ENCODE assay signal across 8 cellular contexts in genomic region chr19:44164673-44165512, GRCh38. TPM values are rescaled to one million over a fixed set of nuclear protein-coding genes. Genes with fewer than 3 reads are reported as not detected.
DNase-seq lines count a peak whose midpoint lies in the region; ATAC-seq and TF ChIP-seq lines count a peak whose summit lies in the region.

ZNF226 (plus strand) TSS chr19:44165100; CDS start chr19:44170081, 4,981 bp downstream.

- DNase-seq in Caki2 (ENCODE audit: low read depth) (peak; percentile 98), HuH-7 (ENCODE audit: low spot score) (peak; percentile 81), activated T-cell treated with anti-CD3 and anti-CD28 coated beads for 24 hours (ENCODE audit: low read depth) (peak; percentile 77), epithelial cell of prostate (ENCODE audit: low read depth, low spot score) (peak; percentile 91), mucosa of descending colon (peak; percentile 82 to 93 (median 90))
- peak; percentile 72 for DNase-seq in stimulated activated CD8-positive, alpha-beta memory T cell treated with anti-CD3 and anti-CD28 coated beads, Interleukin-4, amount 100 ng/mL, for 24 hours (ENCODE audit: low read depth)

- H3K4me3 ChIP-seq in OCI-LY3 (ENCODE audit: low read length): peak within 1 kb of the TSS; percentile 84
- peak within 1 kb of the TSS; percentile 60 for H3K4me3 ChIP-seq in mucosa of descending colon

- peaks cover 38% of the 10 kb centered on the region for H3K36me3 ChIP-seq in OCI-LY3 (replicated peaks; ENCODE audit: low read depth, low read length)
- peaks cover 6% of the 10 kb centered on the region for H3K36me3 ChIP-seq in mucosa of descending colon (ENCODE audit: low read depth)

- TF ChIP-seq CTCF in OCI-LY3 (IDR thresholded peaks at IDR 0.05; ENCODE audit: low read depth, low read length) (no peak), mucosa of descending colon (IDR thresholded peaks at IDR 0.05) (no peak)

- in situ Hi-C loops in Caki2 (cut with HindIII; ENCODE audit: low pct_unique_long_range_greater_than_20kb, low sequenced_read_pairs): no loop called here

- H3K4me1 ChIP-seq in OCI-LY3 (ENCODE audit: low read length) (peaks cover 7% of the 10 kb centered on the region), mucosa of descending colon (ENCODE audit: low read depth) (peaks cover 4% of the 10 kb centered on the region)

- intact Hi-C loops in mucosa of descending colon (cut with DNase I, micrococcal nuclease): no loop called here

- peak within 1 kb of the TSS; percentile 93 for H2AFZ ChIP-seq in OCI-LY3 (ENCODE audit: low read depth, low read length)

- peak within 1 kb of the TSS; percentile 78 for H3K9ac ChIP-seq in OCI-LY3 (ENCODE audit: low read length)

- H3K27me3 ChIP-seq in OCI-LY3 (ENCODE audit: low read depth, low read length): no peaks in the 10 kb centered on the region

- H3K79me2 ChIP-seq in OCI-LY3 (ENCODE audit: low read length): peaks cover 12% of the 10 kb centered on the region; the same call in 1 of the 2 replicates

- no peaks in the 10 kb centered on the region for H4K20me1 ChIP-seq in OCI-LY3 (ENCODE audit: insufficient read depth, low read length)

- peak; percentile 82 for ATAC-seq in GM21390 (IDR thresholded peaks at IDR 0.05; ENCODE audit: unreplicated experiment)
- peak; percentile 100 for ATAC-seq in mucosa of descending colon

- peak within 1 kb of the TSS; percentile 90 for H3K4me2 ChIP-seq in OCI-LY3 (ENCODE audit: low read length)

- H3K27ac ChIP-seq in OCI-LY3 (ENCODE audit: low read length) (peak within 1 kb of the TSS; percentile 42), epithelial cell of prostate (peak within 1 kb of the TSS; percentile 56)

- H3K9me3 ChIP-seq in OCI-LY3 (ENCODE audit: insufficient read depth, low read length) (peaks cover 15% of the 10 kb centered on the region; the same call in 1 of the 2 replicates), mucosa of descending colon (peaks cover 62% of the 10 kb centered on the region)

RNA-seq across cellular contexts. Expression of gene ZNF226, which starts in this region (rescaled TPM):
- total RNA-seq in Caki2 (2014; rRNA removed; shearing (Covaris generic); ENCODE audit: low replicate concordance): 15.7 and 45.0 TPM in 2 replicates
- total RNA-seq in mucosa of descending colon: 10 to 100 TPM; 17.9 to 23.1 (median 23.0) TPM

Comparison
In these comparisons a context has a peak if more than half of its experiments do, and no peak if none do; other contexts are left out.
1. Peak in every context shown above with its lines: DNase-seq, ATAC-seq, H3K4me3 ChIP-seq and H3K27ac ChIP-seq.